In genomic region chrX:151397741-151398070, GRCh38 we compare ENCODE assay signal across 1 cellular context.
TF ChIP-seq lines count a peak whose summit lies in the region.

No MANE protein-coding gene starts in this region.

TF ChIP-seq in A549, 52 proteins besides CTCF, POLR2A, EP300 and RAD21 (continued from another document):
- TF ChIP-seq RCOR1 (IDR thresholded peaks at IDR 0.05; ENCODE audit: low read depth, low read length) (no peak), ESRRA (IDR thresholded peaks at IDR 0.05; ENCODE audit: borderline replicate concordance, low read length) (no peak), JUNB (IDR thresholded peaks at IDR 0.05) (no peak), MAZ (IDR thresholded peaks at IDR 0.05; ENCODE audit: borderline replicate concordance, low read depth, low read length) (no peak)
TF ChIP-seq in A549: peak in this region for 0.
